ENCODE assay signal across 19 cellular contexts in genomic region chr3:196236169-196236568, GRCh38. TPM values are rescaled to one million over a fixed set of nuclear protein-coding genes. Genes with fewer than 3 reads are reported as not detected.
DNase-seq lines count a peak whose midpoint lies in the region; ATAC-seq, FAIRE-seq and TF ChIP-seq lines count a peak whose summit lies in the region.
"Had no signal": no experiment of that assay in that cellular context is flagged by ENCODE, and none has a peak within 500 bp of the region (broad histone marks: within the 10 kb centered on the region; RNA-seq: fewer than 3 reads in every experiment).

No MANE protein-coding gene starts in this region.

- TF ChIP-seq RAD21 in HepG2 (CRISPR knock-in tag; IDR thresholded peaks at IDR 0.05), result no peak

- 98% methylated on average over 6 of the region's 6 CpGs for WGBS in HepG2 (ENCODE audit: low lambda C conversion rate)
- WGBS in right lobe of liver (ENCODE audit: insufficient coverage, low coverage, low lambda C conversion rate, missing lambda C conversion rate), result 91% methylated on average over 5 of the region's 6 CpGs
- WGBS in mammary epithelial cell (ENCODE audit: low coverage, missing lambda C conversion rate), result 95% methylated on average over 6 of the region's 6 CpGs

- H4K20me1 ChIP-seq in HepG2 (ENCODE audit: insufficient read depth, low read length), result no peaks in the 10 kb centered on the region
- no peaks in the 10 kb centered on the region for H4K20me1 ChIP-seq in mammary epithelial cell (ENCODE audit: insufficient read depth, low read length)

- FAIRE-seq in HepG2 (lab: Jason Lieb, UNC), result no peak

- H3K36me3 ChIP-seq in HepG2 (replicated peaks in 1 of 2; ENCODE audit: control insufficient read depth in 1 of 2, insufficient read depth in 2 of 2, low read length in 2 of 2), result peaks cover 2 to 32% of the 10 kb centered on the region in 2 experiments
- H3K36me3 ChIP-seq in right lobe of liver, result peaks cover 0 to 63% (median 16%) of the 10 kb centered on the region in 4 donors
- H3K36me3 ChIP-seq in skeletal muscle tissue (ENCODE audit: control insufficient read depth in 3 of 3, insufficient read depth in 3 of 3, low read length in 3 of 3), result peaks cover 17 to 37% (median 26%) of the 10 kb centered on the region in 3 donors
- peaks cover 25% of the 10 kb centered on the region for H3K36me3 ChIP-seq in mammary epithelial cell (ENCODE audit: insufficient read depth, low read length)

- TF ChIP-seq CTCF in HepG2 (CRISPR knock-in tag; IDR thresholded peaks at IDR 0.05), result no peak
- TF ChIP-seq CTCF in right lobe of liver (IDR thresholded peaks at IDR 0.05), result no peak
- TF ChIP-seq CTCF in fibroblast of the aortic adventitia (IDR thresholded peaks at IDR 0.05; ENCODE audit: insufficient read depth, low read length), result no peak
- TF ChIP-seq CTCF in mammary epithelial cell (conservative IDR thresholded peaks at IDR 0.05 in 1 of 2, IDR thresholded peaks at IDR 0.05 in 1 of 2; ENCODE audit: extremely low read depth in 1 of 2, insufficient read depth in 1 of 2, low read depth in 1 of 2, low read length in 2 of 2), result no peak

- H3K79me2 ChIP-seq in HepG2 (ENCODE audit: insufficient read depth, low read length), result no peaks in the 10 kb centered on the region
- H3K79me2 ChIP-seq in mammary epithelial cell (ENCODE audit: insufficient read depth, low read length), result no peaks in the 10 kb centered on the region

- intact Hi-C loops in HepG2 (cut with micrococcal nuclease; ENCODE audit: unreplicated experiment) (no loop called here), right lobe of liver (cut with DNase I) (no loop called here), mammary epithelial cell (cut with micrococcal nuclease) (no loop called here)

- dilution Hi-C loops in mammary epithelial cell (cut with HindIII; ENCODE audit: low sequenced_read_pairs), result no loop called here

- POLR2A ChIA-PET in HepG2 (lab: Yijun Ruan, JAX), result no interaction called here

- DNase-seq in HepG2 (ENCODE audit: low spot score) (no peak), right lobe of liver (no peak), fibroblast of the aortic adventitia (ENCODE audit: low read depth) (peak; percentile 30), mammary epithelial cell (no peak)
- DNase-seq: Caco-2, EL, HCEC 1CT, Karpas-422, MG63, NCI-H1092, NCI-H146, NCI-H510A treated with DMSO at 0.1 percent for 48 hours, Peyer's patch had no signal

- no peaks in the 10 kb centered on the region for H3K27me3 ChIP-seq in HepG2 (ENCODE audit: control insufficient read depth in 1 of 2, insufficient read depth in 2 of 2, low read length in 2 of 2)
- H3K27me3 ChIP-seq in right lobe of liver, result no peaks in the 10 kb centered on the region
- no peaks in the 10 kb centered on the region for H3K27me3 ChIP-seq in skeletal muscle tissue (ENCODE audit: control insufficient read depth in 3 of 3, insufficient read depth in 3 of 3, low read length in 3 of 3)
- H3K27me3 ChIP-seq in mammary epithelial cell (ENCODE audit: insufficient read depth, low read length), result no peaks in the 10 kb centered on the region
- H3K27me3 ChIP-seq: MG63, Peyer's patch had no signal

- TF ChIP-seq POLR2A in HepG2 (IDR thresholded peaks at IDR 0.05; ENCODE audit: insufficient read depth in 1 of 2, low read depth in 2 of 2, low read length in 2 of 2) (no peak), right lobe of liver (IDR thresholded peaks at IDR 0.05) (no peak)

- ATAC-seq in HepG2, result no peak
- ATAC-seq in right lobe of liver, result no peak
- no peak for ATAC-seq in HG03196 (IDR thresholded peaks at IDR 0.05; ENCODE audit: unreplicated experiment)
- ATAC-seq in HG03457 (IDR thresholded peaks at IDR 0.05; ENCODE audit: unreplicated experiment), result no peak
- no peak for ATAC-seq in HG02970 (IDR thresholded peaks at IDR 0.05; ENCODE audit: low FRiP score, unreplicated experiment)
- ATAC-seq: Right ventricle myocardium inferior had no signal

- H3K4me2 ChIP-seq in HepG2 (ENCODE audit: low read depth, low read length) (no peak overlapping the region), mammary epithelial cell (ENCODE audit: insufficient read depth, low read depth, low read length) (no peak overlapping the region)

- TF ChIP-seq EP300 in HepG2 (IDR thresholded peaks at IDR 0.05; ENCODE audit: low read depth in 2 of 2, low read length in 2 of 2), result no peak
- no peak for TF ChIP-seq EP300 in HepG2 (CRISPR knock-in tag; IDR thresholded peaks at IDR 0.05; ENCODE audit: borderline replicate concordance)

- H2AFZ ChIP-seq in HepG2 (ENCODE audit: low read length), result no peak overlapping the region
- no peak overlapping the region for H2AFZ ChIP-seq in mammary epithelial cell (ENCODE audit: low read depth, low read length)

- in situ Hi-C loops in HepG2 (cut with HindIII; ENCODE audit: extremely low pct_ligation_motif_present, low pct_unique_long_range_greater_than_20kb), result no loop called here
- in situ Hi-C loops in mammary epithelial cell (cut with MboI; ENCODE audit: low sequenced_read_pairs in 2 of 2), result no loop called here

- H3K9me3 ChIP-seq in HepG2 (ENCODE audit: low read length) (no peaks in the 10 kb centered on the region), right lobe of liver (no peaks in the 10 kb centered on the region), skeletal muscle tissue (ENCODE audit: control insufficient read depth in 3 of 3, low read length in 3 of 3) (no peaks in the 10 kb centered on the region), mammary epithelial cell (replicated peaks; ENCODE audit: insufficient read depth, low read length) (no peaks in the 10 kb centered on the region)
- H3K9me3 ChIP-seq: Caco-2, MG63, Peyer's patch had no signal

- CTCF ChIA-PET in HepG2 (lab: Yijun Ruan, JAX; ENCODE audit: low intra/inter-chr PET ratio, low total read pairs) (no interaction called here), mammary epithelial cell (lab: Charles Lee; ENCODE audit: low non-redundant PET) (no interaction called here)

- H3K9ac ChIP-seq in HepG2 (ENCODE audit: insufficient read depth, low read depth, low read length) (no peak overlapping the region), skeletal muscle tissue (ENCODE audit: low read depth in 1 of 3, low read length in 3 of 3) (no peak overlapping the region), mammary epithelial cell (ENCODE audit: insufficient read depth, low read length) (no peak overlapping the region)

- TSS peak; percentile 25 for BruUV-seq in HepG2 (replicated peaks; lab: Mats Ljungman, UMichigan)
- no TSS peak for BruUV-seq in mammary epithelial cell (replicated peaks; lab: Mats Ljungman, UMichigan)

- no peak overlapping the region for H3K4me3 ChIP-seq in HepG2 (replicated peaks in 1 of 3; ENCODE audit: insufficient read depth in 1 of 3, low read depth in 2 of 3, low read length in 3 of 3)
- no peak overlapping the region for H3K4me3 ChIP-seq in right lobe of liver
- no peak overlapping the region for H3K4me3 ChIP-seq in fibroblast of the aortic adventitia (ENCODE audit: low read depth, low read length)
- H3K4me3 ChIP-seq in skeletal muscle tissue (ENCODE audit: low read length in 3 of 3), result no peak overlapping the region
- no peak overlapping the region for H3K4me3 ChIP-seq in mammary epithelial cell (replicated peaks in 1 of 3; ENCODE audit: insufficient read depth in 1 of 3, low read depth in 2 of 3, low read length in 3 of 3)
- H3K4me3 ChIP-seq: MG63, Peyer's patch had no signal

- H3K4me1 ChIP-seq in HepG2 (ENCODE audit: insufficient read depth, low read length) (peaks cover 8% of the 10 kb centered on the region), right lobe of liver (no peaks in the 10 kb centered on the region), skeletal muscle tissue (ENCODE audit: control insufficient read depth in 3 of 3, insufficient read depth in 3 of 3, low read length in 3 of 3) (no peaks in the 10 kb centered on the region), mammary epithelial cell (ENCODE audit: insufficient read depth, low read length) (no peaks in the 10 kb centered on the region)
- H3K4me1 ChIP-seq: Caco-2, Peyer's patch had no signal

- H3K27ac ChIP-seq in HepG2 (ENCODE audit: extremely low read length, insufficient read depth, low read length), result no peak overlapping the region
- H3K27ac ChIP-seq in right lobe of liver, result no peak overlapping the region
- H3K27ac ChIP-seq in skeletal muscle tissue (ENCODE audit: low read depth, low read length), result peak overlapping the region; percentile 34
- H3K27ac ChIP-seq in mammary epithelial cell (ENCODE audit: insufficient read depth, low read depth, low read length), result no peak overlapping the region
- H3K27ac ChIP-seq: Peyer's patch had no signal

RNA-seq across cellular contexts. Expression of gene SLC51A, which starts 19.8 kb away (rescaled TPM):
- 3.8 and 4.3 TPM in 2 replicates for total RNA-seq in HepG2 (2016; rRNA removed; fragmentation: Illumina TruSeq; extraction: Trizol)
- total RNA-seq in HepG2 (2016; cell fraction: cytosol; rRNA removed; fragmentation: Illumina TruSeq; extraction: Trizol; ENCODE audit: low read depth), result 1.8 and 2.1 TPM in 2 replicates
- 2.3 and 4.7 TPM in 2 replicates for total RNA-seq in HepG2 (2016; cell fraction: insoluble cytoplasmic fraction; rRNA removed; fragmentation: Illumina TruSeq; extraction: Trizol)
- 1.2 and 1.5 TPM in 2 replicates for total RNA-seq in HepG2 (2016; cell fraction: membrane; rRNA removed; fragmentation: Illumina TruSeq; extraction: Trizol)
- 3.7 and 5.8 TPM in 2 replicates for total RNA-seq in HepG2 (2016; cell fraction: nucleus; rRNA removed; fragmentation: Illumina TruSeq; extraction: Trizol)
- 48.8 and 96.4 TPM in 2 replicates for polyA plus RNA-seq in HepG2 (2011; rRNA removed)
- 21.3 and 40.5 TPM in 2 replicates for polyA plus RNA-seq in HepG2 (2011; cell fraction: cytosol; rRNA removed)
- 286 and 508 TPM in 2 replicates for polyA plus RNA-seq in HepG2 (2011; cell fraction: nucleus; rRNA removed)
- polyA plus RNA-seq in HepG2 (2012), result 60.6 and 133 TPM in 2 replicates
- 1.3 and 1.5 TPM in 2 replicates for polyA plus RNA-seq in HepG2 (2016; cell fraction: cytosol; fragmentation: Illumina TruSeq; extraction: Trizol; ENCODE audit: low read depth)
- polyA plus RNA-seq in HepG2 (2016; cell fraction: insoluble cytoplasmic fraction; fragmentation: Illumina TruSeq; extraction: Trizol; ENCODE audit: low read depth), result 1.2 and 2.5 TPM in 2 replicates
- 1.7 TPM in 2 replicates for polyA plus RNA-seq in HepG2 (2016; cell fraction: membrane; fragmentation: Illumina TruSeq; extraction: Trizol; ENCODE audit: low read depth)
- 9.4 and 12.9 TPM in 2 replicates for polyA plus RNA-seq in HepG2 (2016; cell fraction: nucleus; fragmentation: Illumina TruSeq; extraction: Trizol; ENCODE audit: insufficient read depth, low read depth)
- 29.6 TPM in 1 of 2 replicates, not detected in the other for polyA minus RNA-seq in HepG2 (2011; rRNA and poly(A)+ RNA removed; ENCODE audit: low replicate concordance)
- 7.6 and 19.3 TPM in 2 replicates for polyA minus RNA-seq in HepG2 (2011; cell fraction: cytosol; rRNA and poly(A)+ RNA removed)
- polyA minus RNA-seq in HepG2 (2011; cell fraction: nucleus; rRNA and poly(A)+ RNA removed), result 24.8 and 52.6 TPM in 2 replicates
- 100 to 1,000 TPM in 2 of 6 experiments, 10 to 100 TPM in 4; 23.1 to 129 (median 64.0) TPM for total RNA-seq in right lobe of liver
- total RNA-seq in fibroblast of the aortic adventitia (ENCODE audit: low replicate concordance), result not detected in 2 replicates
- 2.1 TPM for total RNA-seq in skeletal muscle tissue
- not detected for total RNA-seq in mammary epithelial cell
- polyA plus RNA-seq in mammary epithelial cell, result not detected
- not detected for polyA minus RNA-seq in mammary epithelial cell
- total RNA-seq: A172, Caco-2 had no signal

RNA-seq across cellular contexts. Expression of gene ZDHHC19, which starts 25.0 kb away (rescaled TPM):
- total RNA-seq in HepG2 (2016; rRNA removed; fragmentation: Illumina TruSeq; extraction: Trizol), result 0.22 TPM in 1 of 2 replicates, not detected in the other
- total RNA-seq in HepG2 (2016; cell fraction: cytosol; rRNA removed; fragmentation: Illumina TruSeq; extraction: Trizol; ENCODE audit: low read depth), result not detected in 2 replicates
- total RNA-seq in HepG2 (2016; cell fraction: insoluble cytoplasmic fraction; rRNA removed; fragmentation: Illumina TruSeq; extraction: Trizol), result not detected in 2 replicates
- total RNA-seq in HepG2 (2016; cell fraction: membrane; rRNA removed; fragmentation: Illumina TruSeq; extraction: Trizol), result not detected in 2 replicates
- not detected in 2 replicates for total RNA-seq in HepG2 (2016; cell fraction: nucleus; rRNA removed; fragmentation: Illumina TruSeq; extraction: Trizol)
- polyA plus RNA-seq in HepG2 (2011; rRNA removed), result 0.53 and 0.97 TPM in 2 replicates
- 0.47 TPM in 2 replicates for polyA plus RNA-seq in HepG2 (2011; cell fraction: cytosol; rRNA removed)
- 1.5 and 1.9 TPM in 2 replicates for polyA plus RNA-seq in HepG2 (2011; cell fraction: nucleus; rRNA removed)
- 1.2 and 3.4 TPM in 2 replicates for polyA plus RNA-seq in HepG2 (2012)
- 0.43 TPM in 1 of 2 replicates, not detected in the other for polyA plus RNA-seq in HepG2 (2016; cell fraction: cytosol; fragmentation: Illumina TruSeq; extraction: Trizol; ENCODE audit: low read depth)
- polyA plus RNA-seq in HepG2 (2016; cell fraction: insoluble cytoplasmic fraction; fragmentation: Illumina TruSeq; extraction: Trizol; ENCODE audit: low read depth), result 0.53 TPM in 1 of 2 replicates, not detected in the other
- not detected in 2 replicates for polyA plus RNA-seq in HepG2 (2016; cell fraction: membrane; fragmentation: Illumina TruSeq; extraction: Trizol; ENCODE audit: low read depth)
- not detected in 2 replicates for polyA plus RNA-seq in HepG2 (2016; cell fraction: nucleus; fragmentation: Illumina TruSeq; extraction: Trizol; ENCODE audit: insufficient read depth, low read depth)
- polyA minus RNA-seq in HepG2 (2011; rRNA and poly(A)+ RNA removed; ENCODE audit: low replicate concordance), result 0.30 TPM in 1 of 2 replicates, not detected in the other
- not detected in 2 replicates for polyA minus RNA-seq in HepG2 (2011; cell fraction: cytosol; rRNA and poly(A)+ RNA removed)
- polyA minus RNA-seq in HepG2 (2011; cell fraction: nucleus; rRNA and poly(A)+ RNA removed), result 0.26 and 1.1 TPM in 2 replicates
- total RNA-seq in right lobe of liver, result 1 to 10 TPM in 3 of 6 experiments, under 1 TPM in 3; 0.18 to 5.8 (median 0.80) TPM
- total RNA-seq in fibroblast of the aortic adventitia (ENCODE audit: low replicate concordance), result not detected in 2 replicates
- total RNA-seq in skeletal muscle tissue, result not detected
- not detected for total RNA-seq in mammary epithelial cell
- polyA plus RNA-seq in mammary epithelial cell, result not detected
- polyA minus RNA-seq in mammary epithelial cell, result not detected
- total RNA-seq: A172, Caco-2, Peyer's patch, Right ventricle myocardium inferior had no signal

RNA-seq across cellular contexts. Expression of gene PCYT1A, which starts 51.4 kb away (rescaled TPM):
- total RNA-seq in HepG2 (2016; rRNA removed; fragmentation: Illumina TruSeq; extraction: Trizol) (45.3 and 53.2 TPM in 2 replicates), right lobe of liver (10 to 100 TPM; 20.8 to 43.2 (median 28.8) TPM), fibroblast of the aortic adventitia (ENCODE audit: low replicate concordance) (76.7 and 80.8 TPM in 2 replicates), skeletal muscle tissue (35.0 TPM), mammary epithelial cell (100 to 1,000 TPM; 103 to 175 TPM)
- 13.8 and 14.6 TPM in 2 replicates for total RNA-seq in HepG2 (2016; cell fraction: cytosol; rRNA removed; fragmentation: Illumina TruSeq; extraction: Trizol; ENCODE audit: low read depth)
- total RNA-seq in HepG2 (2016; cell fraction: insoluble cytoplasmic fraction; rRNA removed; fragmentation: Illumina TruSeq; extraction: Trizol), result 46.3 and 55.2 TPM in 2 replicates
- total RNA-seq in HepG2 (2016; cell fraction: membrane; rRNA removed; fragmentation: Illumina TruSeq; extraction: Trizol), result 13.3 and 14.5 TPM in 2 replicates
- 47.1 and 49.4 TPM in 2 replicates for total RNA-seq in HepG2 (2016; cell fraction: nucleus; rRNA removed; fragmentation: Illumina TruSeq; extraction: Trizol)
- polyA plus RNA-seq in HepG2 (2011; rRNA removed) (26.4 and 28.5 TPM in 2 replicates), mammary epithelial cell (71.1 TPM)
- 16.4 and 21.4 TPM in 2 replicates for polyA plus RNA-seq in HepG2 (2011; cell fraction: cytosol; rRNA removed)
- polyA plus RNA-seq in HepG2 (2011; cell fraction: nucleus; rRNA removed), result 62.7 and 74.7 TPM in 2 replicates
- 25.2 and 26.1 TPM in 2 replicates for polyA plus RNA-seq in HepG2 (2012)
- polyA plus RNA-seq in HepG2 (2016; cell fraction: cytosol; fragmentation: Illumina TruSeq; extraction: Trizol; ENCODE audit: low read depth), result 3.8 and 4.3 TPM in 2 replicates
- polyA plus RNA-seq in HepG2 (2016; cell fraction: insoluble cytoplasmic fraction; fragmentation: Illumina TruSeq; extraction: Trizol; ENCODE audit: low read depth), result 44.0 and 44.3 TPM in 2 replicates
- 5.2 and 5.6 TPM in 2 replicates for polyA plus RNA-seq in HepG2 (2016; cell fraction: membrane; fragmentation: Illumina TruSeq; extraction: Trizol; ENCODE audit: low read depth)
- 61.7 and 67.8 TPM in 2 replicates for polyA plus RNA-seq in HepG2 (2016; cell fraction: nucleus; fragmentation: Illumina TruSeq; extraction: Trizol; ENCODE audit: insufficient read depth, low read depth)
- polyA minus RNA-seq in HepG2 (2011; rRNA and poly(A)+ RNA removed; ENCODE audit: low replicate concordance), result 104 and 131 TPM in 2 replicates
- 27.9 and 30.3 TPM in 2 replicates for polyA minus RNA-seq in HepG2 (2011; cell fraction: cytosol; rRNA and poly(A)+ RNA removed)
- 110 and 122 TPM in 2 replicates for polyA minus RNA-seq in HepG2 (2011; cell fraction: nucleus; rRNA and poly(A)+ RNA removed)
- polyA minus RNA-seq in mammary epithelial cell, result 390 TPM
